Comparison of ENCODE assay signal across 1 cellular context in the genomic region with DNA sequence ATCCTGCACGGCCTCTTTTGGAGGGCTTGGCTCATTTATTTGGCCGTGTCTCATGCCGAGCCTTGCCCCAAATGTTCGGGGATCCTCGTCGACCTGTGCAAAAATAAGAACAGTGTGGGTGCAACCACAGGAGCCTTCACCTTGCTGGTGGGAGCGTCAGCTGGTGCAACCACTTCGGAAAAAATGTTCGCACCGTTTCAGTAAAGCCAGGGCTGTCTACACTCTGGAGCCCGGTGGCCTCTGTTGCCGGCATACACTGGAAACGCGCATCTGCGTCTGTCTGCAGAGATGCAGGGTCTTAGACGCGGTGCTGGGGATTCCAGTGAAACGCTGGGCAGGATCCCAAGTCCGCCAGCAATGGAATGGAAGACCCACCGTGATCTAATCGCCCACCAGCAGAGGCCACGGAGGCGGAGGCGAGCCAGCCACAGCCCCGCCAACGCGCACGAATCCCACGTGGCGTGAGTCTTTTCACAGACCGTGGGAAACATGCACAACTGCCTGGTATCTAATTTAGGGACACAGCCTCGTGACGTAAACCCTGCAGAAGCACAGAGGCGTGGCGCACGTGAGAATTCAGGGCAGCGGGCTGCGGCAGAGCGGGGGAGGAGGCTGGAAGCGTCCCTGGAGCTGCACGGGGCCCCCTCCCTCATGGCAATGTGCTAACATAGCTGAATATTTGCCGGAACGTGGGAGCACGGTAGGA.
TF ChIP-seq lines count a peak whose summit lies in the region.

No MANE protein-coding gene starts in this region.

TF ChIP-seq in K562, 482 proteins besides CTCF, POLR2A, EP300 and RAD21:
- TF ChIP-seq, protein P1, sequence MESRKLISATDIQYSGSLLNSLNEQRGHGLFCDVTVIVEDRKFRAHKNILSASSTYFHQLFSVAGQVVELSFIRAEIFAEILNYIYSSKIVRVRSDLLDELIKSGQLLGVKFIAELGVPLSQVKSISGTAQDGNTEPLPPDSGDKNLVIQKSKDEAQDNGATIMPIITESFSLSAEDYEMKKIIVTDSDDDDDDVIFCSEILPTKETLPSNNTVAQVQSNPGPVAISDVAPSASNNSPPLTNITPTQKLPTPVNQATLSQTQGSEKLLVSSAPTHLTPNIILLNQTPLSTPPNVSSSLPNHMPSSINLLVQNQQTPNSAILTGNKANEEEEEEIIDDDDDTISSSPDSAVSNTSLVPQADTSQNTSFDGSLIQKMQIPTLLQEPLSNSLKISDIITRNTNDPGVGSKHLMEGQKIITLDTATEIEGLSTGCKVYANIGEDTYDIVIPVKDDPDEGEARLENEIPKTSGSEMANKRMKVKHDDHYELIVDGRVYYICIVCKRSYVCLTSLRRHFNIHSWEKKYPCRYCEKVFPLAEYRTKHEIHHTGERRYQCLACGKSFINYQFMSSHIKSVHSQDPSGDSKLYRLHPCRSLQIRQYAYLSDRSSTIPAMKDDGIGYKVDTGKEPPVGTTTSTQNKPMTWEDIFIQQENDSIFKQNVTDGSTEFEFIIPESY (CRISPR knock-in tag; IDR thresholded peaks at IDR 0.05), result peak; percentile 25; the same call in 1 of the 2 replicates
- TF ChIP-seq RBBP5 (IDR thresholded peaks at IDR 0.05; ENCODE audit: borderline replicate concordance, insufficient read depth, low read length, poor library complexity, severe bottlenecking), result no peak
- no peak for TF ChIP-seq ZNF23 (CRISPR knock-in tag; IDR thresholded peaks at IDR 0.05)
